Comparison of ENCODE assay signal across 22 cellular contexts in the genomic region with DNA sequence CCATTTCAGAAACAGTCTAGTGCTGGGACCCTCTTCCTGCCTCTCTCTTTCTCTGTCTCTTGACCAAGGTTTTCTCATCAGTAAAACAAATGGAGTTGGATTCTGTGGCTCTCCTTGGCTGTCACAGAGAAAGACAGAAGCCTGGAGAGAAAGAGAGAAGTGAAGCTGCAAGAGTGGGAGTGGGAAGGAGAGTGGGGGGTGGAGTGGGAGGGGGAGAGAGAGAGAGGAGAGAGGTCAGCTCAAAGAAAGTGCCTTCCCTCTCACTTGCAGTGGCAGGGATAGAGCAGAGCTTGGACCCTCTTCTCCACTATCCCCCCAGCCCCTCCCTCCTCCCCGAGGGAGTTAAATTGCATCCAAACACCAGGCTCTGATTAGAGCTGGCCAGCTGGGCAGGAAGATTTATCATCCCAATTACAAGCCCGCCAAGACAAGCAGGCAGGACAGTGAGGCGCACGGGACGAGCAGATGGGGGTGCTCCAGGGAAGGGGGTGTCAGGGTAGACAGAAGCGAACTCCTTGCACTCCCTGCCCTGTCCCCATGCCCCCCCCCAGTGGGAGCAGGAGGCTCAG.
"Had no signal": no experiment of that assay in that cellular context is flagged by ENCODE, and none has a peak within 500 bp of the region (broad histone marks: within the 10 kb centered on the region; RNA-seq: fewer than 3 reads in every experiment).

No MANE protein-coding gene starts in this region.

- H3K27ac ChIP-seq: ascending aorta, dorsolateral prefrontal cortex, esophagus squamous epithelium, foreskin keratinocyte, right lobe of liver, spleen had no signal

- DNase-seq: activated CD4-positive, alpha-beta T cell treated with anti-CD3 and anti-CD28 coated beads for 36 hours; activated CD8-positive, alpha-beta T cell treated with anti-CD3 and anti-CD28 coated beads, Interleukin-2, amount 10 ng/mL, durations not matched to agents 7 days and 5 days; activated naive CD4-positive, alpha-beta T cell; activated naive CD8-positive, alpha-beta T cell treated with anti-CD3 and anti-CD28 coated beads, Interleukin-2, amount 50 U/mL, for 24 hours; dorsolateral prefrontal cortex; esophagus squamous epithelium; foreskin keratinocyte; head of caudate nucleus; left cardiac atrium; mammary epithelial cell; naive thymus-derived CD4-positive, alpha-beta T cell; nucleus accumbens; spleen; stimulated activated CD4-positive, alpha-beta T cell treated with anti-CD3 and anti-CD28 coated beads, Interleukin-2, amount 100 ng/mL, for 24 hours; stimulated activated naive CD4-positive, alpha-beta T cell; substantia nigra; T-helper 9 cell; trophoblast cell had no signal

- H3K4me3 Mint-ChIP-seq: activated CD4-positive, alpha-beta T cell treated with anti-CD3 and anti-CD28 coated beads for 36 hours; activated CD8-positive, alpha-beta T cell treated with anti-CD3 and anti-CD28 coated beads, Interleukin-2, amount 10 ng/mL, durations not matched to agents 7 days and 5 days; activated naive CD8-positive, alpha-beta T cell treated with anti-CD3 and anti-CD28 coated beads, Interleukin-2, amount 50 U/mL, for 24 hours; activated T-helper 1 cell treated with anti-CD3 and anti-CD28 coated beads, Interleukin-12 subunit alpha, Interleukin-12 subunit beta, Interleukin-2, Interleukin-4 antibody, amounts not matched to agents 30 ng/mL and 10 ng/mL and 1 ng/mL, durations not matched to agents 14 hours and 24 hours and 36 hours; naive thymus-derived CD4-positive, alpha-beta T cell had no signal

- H3K4me1 Mint-ChIP-seq: activated CD4-positive, alpha-beta T cell treated with anti-CD3 and anti-CD28 coated beads for 36 hours; activated naive CD8-positive, alpha-beta T cell treated with anti-CD3 and anti-CD28 coated beads, Interleukin-2, amount 50 U/mL, for 24 hours; naive thymus-derived CD4-positive, alpha-beta T cell had no signal

- H3K27ac Mint-ChIP-seq: activated CD4-positive, alpha-beta T cell treated with anti-CD3 and anti-CD28 coated beads for 36 hours; activated CD8-positive, alpha-beta T cell treated with anti-CD3 and anti-CD28 coated beads, Interleukin-2, amount 10 ng/mL, durations not matched to agents 7 days and 5 days; activated naive CD8-positive, alpha-beta T cell treated with anti-CD3 and anti-CD28 coated beads, Interleukin-2, amount 50 U/mL, for 24 hours; activated T-helper 1 cell treated with anti-CD3 and anti-CD28 coated beads, Interleukin-12 subunit alpha, Interleukin-12 subunit beta, Interleukin-2, Interleukin-4 antibody, amounts not matched to agents 30 ng/mL and 10 ng/mL and 1 ng/mL, durations not matched to agents 14 hours and 24 hours and 36 hours; naive thymus-derived CD4-positive, alpha-beta T cell; progenitor cell of endocrine pancreas had no signal

- H3K27me3 ChIP-seq: ascending aorta, right lobe of liver had no signal

- H3K9me3 Mint-ChIP-seq: activated naive CD8-positive, alpha-beta T cell treated with anti-CD3 and anti-CD28 coated beads, Interleukin-2, amount 50 U/mL, for 24 hours; activated T-helper 1 cell treated with anti-CD3 and anti-CD28 coated beads, Interleukin-12 subunit alpha, Interleukin-12 subunit beta, Interleukin-2, Interleukin-4 antibody, amounts not matched to agents 30 ng/mL and 10 ng/mL and 1 ng/mL, durations not matched to agents 14 hours and 24 hours and 36 hours had no signal

- H3K9me3 ChIP-seq: ascending aorta, esophagus squamous epithelium, right lobe of liver had no signal

- H3K36me3 ChIP-seq: ascending aorta, esophagus squamous epithelium, right lobe of liver, spleen had no signal

- H3K4me3 ChIP-seq: ascending aorta, dorsolateral prefrontal cortex, esophagus squamous epithelium, right lobe of liver, spleen had no signal

- H3K4me1 ChIP-seq: ascending aorta, esophagus squamous epithelium, foreskin keratinocyte, right lobe of liver, spleen had no signal
